8 cellular contexts compared by ENCODE assay signal in genomic region chr2:197310940-197311485, GRCh38. TPM values are rescaled to one million over a fixed set of nuclear protein-coding genes. Genes with fewer than 3 reads are reported as not detected.
A peak's percentile ranks its signal among the peaks of the same experiment; 100 is the strongest.
DNase-seq lines count a peak whose midpoint lies in the region; ATAC-seq, FAIRE-seq and TF ChIP-seq lines count a peak whose summit lies in the region.

No MANE protein-coding gene starts in this region.

- no peak overlapping the region; the same call in 1 of the 2 replicates for H4K8ac ChIP-seq in H1 (ENCODE audit: extremely low read depth, insufficient read depth, low read length)

- H3K4me3 ChIP-seq in DND-41 (ENCODE audit: low read depth in 1 of 2, low read length in 2 of 2) (peak overlapping the region; percentile 32 to 69; a peak in 3 of 4 replicates), H1 (ENCODE audit: extremely low read depth in 1 of 4, insufficient read depth in 2 of 4, low read depth in 3 of 4, low read length in 4 of 4) (peak overlapping the region; percentile 29 to 80 (median 60)), ovary (peak overlapping the region; percentile 52)

- H2BK15ac ChIP-seq in H1 (ENCODE audit: low read length) = no peak overlapping the region

- H3K9ac ChIP-seq in DND-41 (ENCODE audit: low read depth, low read length) (peak overlapping the region; percentile 74), H1 (replicated peaks in 1 of 4; ENCODE audit: extremely low read depth in 1 of 4, low read depth in 3 of 4, low read length in 3 of 4) (no peak overlapping the region; a peak in 1 of 7 replicates)

- CTCF ChIA-PET in H1 (lab: Charles Lee; ENCODE audit: partially characterized antibody) = interaction anchor here (0.7 to 3.7 kb wide), 20 partner anchors 9 to 501 kb away, joined by 3 to 17 read pairs (median 4); partner anchors contain the start of gene C2orf66

- POLR2A ChIA-PET in H1 (lab: Charles Lee; ENCODE audit: partially characterized antibody) = no interaction called here

- no peak overlapping the region for H4K91ac ChIP-seq in H1 (replicated peaks; ENCODE audit: insufficient read length, low read length)

- FAIRE-seq in H1 (lab: Jason Lieb, UNC) (no peak), RCC 7860 (lab: Jason Lieb, UNC) (no peak)

- H3K4me2 ChIP-seq in DND-41 (ENCODE audit: insufficient read depth, low read length) (peak overlapping the region; percentile 92), H1 (ENCODE audit: insufficient read depth in 1 of 2, low read depth in 2 of 2, low read length in 2 of 2) (peak overlapping the region; percentile 41 to 93)

- no peak overlapping the region for H2AK5ac ChIP-seq in H1 (ENCODE audit: low read depth, low read length)

- WGBS in H1 (ENCODE audit: extremely low coverage in 1 of 2, insufficient coverage in 1 of 2, insufficient read length in 1 of 2, insufficient replicate concordance in 2 of 2, low coverage in 1 of 2, low lambda C conversion rate in 2 of 2, missing lambda C conversion rate in 1 of 2), 2 experiments = 6% methylated on average over 7 of the region's 31 CpGs; no CpG with 5 or more reads in 1 of the 2 experiments
- WGBS in ovary, 3 donors = 1 to 5% (median 4%) methylated on average over 12 to 31 of the region's 31 CpGs

- no peaks in the 10 kb centered on the region for H3K9me3 ChIP-seq in DND-41 (ENCODE audit: insufficient read depth, low read length, severe bottlenecking)
- no peaks in the 10 kb centered on the region for H3K9me3 ChIP-seq in H1 (ENCODE audit: insufficient read depth in 2 of 2, low read depth in 1 of 2, low read length in 1 of 2)
- no peaks in the 10 kb centered on the region for H3K9me3 ChIP-seq in ovary

- TF ChIP-seq CTCF in DND-41 (IDR thresholded peaks at IDR 0.05; ENCODE audit: borderline replicate concordance, extremely low read depth, low read length, poor library complexity, severe bottlenecking) (no peak), H1 (IDR thresholded peaks at IDR 0.05; ENCODE audit: control extremely low read depth in 1 of 3, insufficient read depth in 1 of 3, low read depth in 1 of 3, low read length in 3 of 3) (no peak), ovary (IDR thresholded peaks at IDR 0.05) (no peak)

- no peaks in the 10 kb centered on the region; the same call in 1 of the 2 replicates for H4K20me1 ChIP-seq in DND-41 (ENCODE audit: insufficient read depth, low read length)
- H4K20me1 ChIP-seq in H1 (replicated peaks in 1 of 2; ENCODE audit: control insufficient read depth in 1 of 2, insufficient read depth in 2 of 2, low read length in 2 of 2) = no peaks in the 10 kb centered on the region

- no peak overlapping the region for H4K5ac ChIP-seq in H1 (ENCODE audit: insufficient read length, low read depth, low read length)

- H3K79me1 ChIP-seq in H1 (ENCODE audit: low read depth, low read length) = no peaks in the 10 kb centered on the region

- TF ChIP-seq POLR2A in H1 (IDR thresholded peaks at IDR 0.05; ENCODE audit: control extremely low read depth in 1 of 2, low read depth in 2 of 2, low read length in 2 of 2) (no peak), ovary (IDR thresholded peaks at IDR 0.05) (no peak)

- H3K27ac ChIP-seq in DND-41 (ENCODE audit: low read length) = peak overlapping the region; percentile 52; the same call in 1 of the 2 replicates
- no peak overlapping the region for H3K27ac ChIP-seq in H1 (ENCODE audit: low read depth, low read length)
- H3K27ac ChIP-seq in ovary = no peak overlapping the region

- H3K79me2 ChIP-seq in DND-41 (ENCODE audit: insufficient read depth, low read length) (peaks cover 28% of the 10 kb centered on the region), H1 (ENCODE audit: control insufficient read depth in 1 of 2, insufficient read depth in 2 of 2, low read length in 2 of 2) (no peaks in the 10 kb centered on the region)

- peaks cover 56% of the 10 kb centered on the region for H3K4me1 ChIP-seq in DND-41 (ENCODE audit: insufficient read depth, low read length)
- H3K4me1 ChIP-seq in H1 (replicated peaks in 1 of 4; ENCODE audit: control insufficient read depth in 3 of 4, insufficient read depth in 4 of 4, low read length in 3 of 4) = peaks cover 0 to 5% (median 3%) of the 10 kb centered on the region in 4 experiments; a peak in 4 of 7 replicates
- H3K4me1 ChIP-seq in ovary (ENCODE audit: insufficient read depth) = peaks cover 4% of the 10 kb centered on the region

- no peak overlapping the region for H2BK5ac ChIP-seq in H1 (ENCODE audit: low read depth, low read length)

- TF ChIP-seq RAD21 in H1 (IDR thresholded peaks at IDR 0.05 in 1 of 2, conservative IDR thresholded peaks at IDR 0.05 in 1 of 2; ENCODE audit: low read depth in 2 of 2, low read length in 2 of 2) = no peak

- no peaks in the 10 kb centered on the region for H3K27me3 ChIP-seq in DND-41 (ENCODE audit: insufficient read depth, low read length, poor library complexity)
- H3K27me3 ChIP-seq in H1 (replicated peaks in 1 of 4; ENCODE audit: control insufficient read depth in 3 of 4, extremely low read depth in 1 of 4, insufficient read depth in 3 of 4, low read length in 3 of 4) = peaks cover 9 to 34% (median 16%) of the 10 kb centered on the region in 4 experiments
- H3K27me3 ChIP-seq in ovary = no peaks in the 10 kb centered on the region

- H3K4ac ChIP-seq in H1 (replicated peaks; ENCODE audit: insufficient read length, low read depth, low read length) = no peak overlapping the region

- no peak overlapping the region for H3K56ac ChIP-seq in H1 (replicated peaks; ENCODE audit: insufficient read length, low read depth, low read length)

- intact Hi-C loops in ovary (cut with DNase I) = loop anchor here (5.0 to 10.0 kb wide), 5 partner anchors 116 to 296 kb away; no protein-coding TSS in a partner anchor

- peaks cover 6% of the 10 kb centered on the region for H3K23me2 ChIP-seq in H1 (ENCODE audit: low read depth, low read length)

- H2BK20ac ChIP-seq in H1 (ENCODE audit: low read length) = no peak overlapping the region

- DNase-seq in DND-41 = no peak
- peak; percentile 29 for DNase-seq in NCI-H1105 (lab: John Stamatoyannopoulos, UW)
- no peak for DNase-seq in H1 (ENCODE audit: low read depth in 1 of 2, low spot score in 2 of 2)
- DNase-seq in ovary = no peak
- no peak for DNase-seq in NCI-H1417 treated with DMSO at 0.1 percent for 48 hours (lab: John Stamatoyannopoulos, UW)
- DNase-seq in NCI-H524 treated with DMSO at 0.1 percent for 48 hours (lab: John Stamatoyannopoulos, UW) = no peak
- DNase-seq in RCC 7860 (ENCODE audit: low spot score) = no peak
- DNase-seq in 8988T = no peak

- H3K23ac ChIP-seq in H1 (ENCODE audit: insufficient read length) = no peak overlapping the region

- H3K36me3 ChIP-seq in DND-41 (ENCODE audit: insufficient read depth, low read length) = no peaks in the 10 kb centered on the region
- H3K36me3 ChIP-seq in H1 (ENCODE audit: control insufficient read depth in 2 of 4, insufficient read depth in 4 of 4, low read length in 3 of 4) = no peaks in the 10 kb centered on the region
- no peaks in the 10 kb centered on the region for H3K36me3 ChIP-seq in ovary

- no peak for ATAC-seq in DND-41 (ENCODE audit: insufficient read depth, low read depth)

- no peak overlapping the region for H2BK12ac ChIP-seq in H1 (ENCODE audit: low read depth, low read length)

- H2AFZ ChIP-seq in DND-41 (ENCODE audit: low read depth, low read length) = peak overlapping the region; percentile 83
- peak overlapping the region; percentile 96 for H2AFZ ChIP-seq in H1 (ENCODE audit: low read length)

- H3K18ac ChIP-seq in H1 (ENCODE audit: extremely low read depth, low read length) = 0 out of 2 replicates have a peak overlapping the region, but pooled peaks have one; percentile 39

- TF ChIP-seq EP300 in H1 (IDR thresholded peaks at IDR 0.05; ENCODE audit: borderline replicate concordance in 1 of 2, low read depth in 2 of 2, low read length in 2 of 2) (no peak), ovary (IDR thresholded peaks at IDR 0.05) (no peak)

- no peak overlapping the region for H2BK120ac ChIP-seq in H1 (replicated peaks; ENCODE audit: low read depth, low read length)

- no peak overlapping the region for H3K14ac ChIP-seq in H1 (ENCODE audit: insufficient read length)

TF ChIP-seq in H1, 55 proteins besides CTCF, POLR2A, EP300 and RAD21:
- no peak for TF ChIP-seq BACH1 (IDR thresholded peaks at IDR 0.05; ENCODE audit: low read length)
- peak in 1 of 2 experiments; percentile 10; a peak in 1 of 4 replicates for TF ChIP-seq SIN3A (conservative IDR thresholded peaks at IDR 0.05 in 1 of 2, IDR thresholded peaks at IDR 0.05 in 1 of 2; ENCODE audit: low read depth in 1 of 2, low read length in 2 of 2)
- peak; percentile 50 for TF ChIP-seq KDM4A (IDR thresholded peaks at IDR 0.05; ENCODE audit: low read depth, low read length, severe bottlenecking)

RNA-seq across cellular contexts. Expression of gene ANKRD44, which starts 0.4 kb away (rescaled TPM):
- 1.3 TPM in 2 replicates for total RNA-seq in H1 (2021; fragmentation: NEBNext Ultra II Directional; extraction: Animal tissue kit (Norgen Biotek cat#: 25700))
- polyA plus RNA-seq in H1 (2011; rRNA removed) (1.2 and 1.4 TPM in 2 replicates), ovary (10 to 100 TPM in 1 of 2 donors, 1 to 10 TPM in 1; 2.6 to 10.1 TPM)
- 0.52 TPM for polyA plus RNA-seq in H1 (2011; cell fraction: cytosol; rRNA removed)
- polyA plus RNA-seq in H1 (2011; cell fraction: nucleus; rRNA removed) = 3.9 TPM
- 0.23 to 1.6 TPM (median 1.00 TPM) in 4 replicates for polyA plus RNA-seq in H1 (2012, experiment 1 of 2)
- polyA plus RNA-seq in H1 (2012, experiment 2 of 2) = 0.07 TPM
- 0.59 TPM for polyA plus RNA-seq in H1 (2013, experiment 1 of 2)
- polyA plus RNA-seq in H1 (2013, experiment 2 of 2) = 0.66 TPM
- 2.6 and 9.1 TPM in 2 replicates for polyA minus RNA-seq in H1 (2011; rRNA and poly(A)+ RNA removed)
- 2.6 TPM for polyA minus RNA-seq in H1 (2011; cell fraction: cytosol; rRNA and poly(A)+ RNA removed)
- 6.6 TPM for polyA minus RNA-seq in H1 (2011; cell fraction: nucleus; rRNA and poly(A)+ RNA removed)
- total RNA-seq in ovary = 10 to 100 TPM in 6 of 7 donors, 1 to 10 TPM in 1; 9.2 to 60.0 (median 11.5) TPM
